8 cellular contexts compared by ENCODE assay signal in genomic region chr21:39314155-39315027, GRCh38. TPM values are rescaled to one million over a fixed set of nuclear protein-coding genes. Genes with fewer than 3 reads are reported as not detected.
DNase-seq lines count a peak whose midpoint lies in the region; ATAC-seq and TF ChIP-seq lines count a peak whose summit lies in the region.

No MANE protein-coding gene starts in this region.

- no peak for TF ChIP-seq RAD21 in Ishikawa (IDR thresholded peaks at IDR 0.05; ENCODE audit: low read depth)

- TF ChIP-seq EP300 in Ishikawa (IDR thresholded peaks at IDR 0.05; ENCODE audit: borderline replicate concordance), result no peak

- peaks cover 18% of the 10 kb centered on the region for H3K4me1 ChIP-seq in CD8-positive, alpha-beta T cell (ENCODE audit: insufficient read depth, low read length)
- H3K4me1 ChIP-seq in urinary bladder (ENCODE audit: insufficient read depth), result no peaks in the 10 kb centered on the region

- DNase-seq in CD8-positive, alpha-beta T cell, result peak in 5 of 7 experiments; percentile 21 to 65 (median 38)
- DNase-seq in SK-MEL-5 (ENCODE audit: low read depth, low spot score) (peak; percentile 33), glutamatergic neuron (no peak), omental fat pad (ENCODE audit: low spot score) (no peak)
- peak; percentile 54 for DNase-seq in activated naive CD8-positive, alpha-beta T cell treated with anti-CD3 and anti-CD28 coated beads for 36 hours

- H3K36me3 ChIP-seq in CD8-positive, alpha-beta T cell (ENCODE audit: insufficient read depth, low read length), result no peaks in the 10 kb centered on the region
- no peaks in the 10 kb centered on the region for H3K36me3 ChIP-seq in urinary bladder (ENCODE audit: insufficient read depth)

- intact Hi-C loops in CD8-positive, alpha-beta T cell (cut with DNase I, micrococcal nuclease), result no loop called here

- H3K4me3 Mint-ChIP-seq in CD8-positive, alpha-beta T cell, result peak overlapping the region; percentile 90
- H3K4me3 Mint-ChIP-seq in activated naive CD8-positive, alpha-beta T cell treated with anti-CD3 and anti-CD28 coated beads for 36 hours, result peak overlapping the region; percentile 93
- peak overlapping the region; percentile 92 for H3K4me3 Mint-ChIP-seq in glutamatergic neuron (ENCODE audit: unreplicated experiment)

- H3K27me3 ChIP-seq in CD8-positive, alpha-beta T cell (ENCODE audit: insufficient read depth, low read length), result no peaks in the 10 kb centered on the region

- CTCF ChIA-PET in CD8-positive, alpha-beta T cell (lab: Charles Lee), result interaction anchor here (0.8 to 4.4 kb wide), 6 partner anchors 16 to 130 kb away, joined by 3 to 23 read pairs (median 4); partner anchors contain the start of gene HMGN1

- H3K27ac Mint-ChIP-seq in CD8-positive, alpha-beta T cell, result peak overlapping the region; percentile 89
- peak overlapping the region; percentile 98 for H3K27ac Mint-ChIP-seq in activated naive CD8-positive, alpha-beta T cell treated with anti-CD3 and anti-CD28 coated beads for 36 hours
- peak overlapping the region; percentile 90 for H3K27ac Mint-ChIP-seq in glutamatergic neuron (ENCODE audit: unreplicated experiment)

- peak overlapping the region; percentile 63 for H3K27ac ChIP-seq in CD8-positive, alpha-beta T cell (ENCODE audit: low read depth, low read length)
- H3K27ac ChIP-seq in urinary bladder (ENCODE audit: low read depth), result peak overlapping the region; percentile 97

- H3K9me3 ChIP-seq in CD8-positive, alpha-beta T cell (ENCODE audit: low read length), result no peaks in the 10 kb centered on the region

- H3K9me3 Mint-ChIP-seq in CD8-positive, alpha-beta T cell, result no peaks in the 10 kb centered on the region
- H3K9me3 Mint-ChIP-seq in activated naive CD8-positive, alpha-beta T cell treated with anti-CD3 and anti-CD28 coated beads for 36 hours, result no peaks in the 10 kb centered on the region
- H3K9me3 Mint-ChIP-seq in glutamatergic neuron (ENCODE audit: unreplicated experiment), result peaks cover 11% of the 10 kb centered on the region

- peaks cover 38% of the 10 kb centered on the region for H3K4me1 Mint-ChIP-seq in CD8-positive, alpha-beta T cell (ENCODE audit: low read depth)
- peaks cover 33% of the 10 kb centered on the region for H3K4me1 Mint-ChIP-seq in activated naive CD8-positive, alpha-beta T cell treated with anti-CD3 and anti-CD28 coated beads for 36 hours
- H3K4me1 Mint-ChIP-seq in glutamatergic neuron (ENCODE audit: low read depth, unreplicated experiment), result peaks cover 13% of the 10 kb centered on the region

- no peaks in the 10 kb centered on the region for H3K27me3 Mint-ChIP-seq in CD8-positive, alpha-beta T cell (ENCODE audit: low read depth)
- H3K27me3 Mint-ChIP-seq in activated naive CD8-positive, alpha-beta T cell treated with anti-CD3 and anti-CD28 coated beads for 36 hours, result no peaks in the 10 kb centered on the region
- H3K27me3 Mint-ChIP-seq in glutamatergic neuron (ENCODE audit: unreplicated experiment), result peaks cover 7% of the 10 kb centered on the region

- peaks cover 22% of the 10 kb centered on the region for H3K36me3 Mint-ChIP-seq in CD8-positive, alpha-beta T cell
- H3K36me3 Mint-ChIP-seq in activated naive CD8-positive, alpha-beta T cell treated with anti-CD3 and anti-CD28 coated beads for 36 hours, result peaks cover 12% of the 10 kb centered on the region
- H3K36me3 Mint-ChIP-seq in glutamatergic neuron (ENCODE audit: unreplicated experiment), result no peaks in the 10 kb centered on the region

- 2% methylated on average over 42 of the region's 42 CpGs for WGBS in urinary bladder

- H3K4me3 ChIP-seq in CD8-positive, alpha-beta T cell (ENCODE audit: low read depth, low read length), result peak overlapping the region; percentile 90
- H3K4me3 ChIP-seq in urinary bladder (ENCODE audit: low read depth, low read length), result peak overlapping the region; percentile 98

- ATAC-seq in CD8-positive, alpha-beta T cell, result peak; percentile 16
- ATAC-seq in GM21447 (IDR thresholded peaks at IDR 0.05; ENCODE audit: unreplicated experiment) (peak; percentile 13), omental fat pad (ENCODE audit: low FRiP score) (peak; percentile 15)

- POLR2A ChIA-PET in CD8-positive, alpha-beta T cell (lab: Charles Lee), result interaction anchor here (1.0 to 4.7 kb wide), 9 partner anchors 12 to 131 kb away, joined by 3 to 95 read pairs (median 14); partner anchors contain the start of genes HMGN1 and PSMG1

- in situ Hi-C loops in SK-MEL-5 (cut with HindIII; ENCODE audit: low pct_unique_long_range_greater_than_20kb, low sequenced_read_pairs), result no loop called here

- TF ChIP-seq CTCF in CD8-positive, alpha-beta T cell (IDR thresholded peaks at IDR 0.05), result no peak
- TF ChIP-seq CTCF in glutamatergic neuron (IDR thresholded peaks at IDR 0.05; ENCODE audit: partially characterized antibody, unreplicated experiment) (no peak), omental fat pad (IDR thresholded peaks at IDR 0.05) (no peak)

TF ChIP-seq in Ishikawa, 13 proteins besides CTCF, POLR2A, EP300 and RAD21:
- TF ChIP-seq MAX (IDR thresholded peaks at IDR 0.05) (no peak), ZBTB7A (IDR thresholded peaks at IDR 0.05; ENCODE audit: low read depth) (0 out of 2 replicates have a peak, but pooled peaks have one; percentile 10)

RNA-seq across cellular contexts. Expression of gene BRWD1, which starts 1.0 kb away (rescaled TPM):
- total RNA-seq in CD8-positive, alpha-beta T cell, result 10 to 100 TPM; 96.4 to 99.0 TPM
- 25.8 and 29.5 TPM in 2 replicates for total RNA-seq in SK-MEL-5 (2014; rRNA removed; shearing (Covaris generic))
- polyA plus RNA-seq in SK-MEL-5 (2015; cell fraction: cytosol; rRNA removed), result 7.8 and 10.2 TPM in 2 replicates
- 28.6 and 31.6 TPM in 2 replicates for polyA plus RNA-seq in SK-MEL-5 (2015; cell fraction: nucleus; rRNA removed)
- 10 to 100 TPM; 16.5 to 18.2 TPM for total RNA-seq in activated naive CD8-positive, alpha-beta T cell treated with anti-CD3 and anti-CD28 coated beads for 36 hours
- 64.6 TPM for total RNA-seq in glutamatergic neuron (ENCODE audit: unreplicated experiment)
- total RNA-seq in omental fat pad, result 10 to 100 TPM; 41.7 to 69.0 (median 47.1) TPM
- 195 TPM for total RNA-seq in urinary bladder
- 19.5 TPM for polyA plus RNA-seq in urinary bladder

RNA-seq across cellular contexts. Expression of gene HMGN1, which starts 34.5 kb away (rescaled TPM):
- 100 to 1,000 TPM; 187 to 195 TPM for total RNA-seq in CD8-positive, alpha-beta T cell
- 209 and 222 TPM in 2 replicates for total RNA-seq in SK-MEL-5 (2014; rRNA removed; shearing (Covaris generic))
- polyA plus RNA-seq in SK-MEL-5 (2015; cell fraction: cytosol; rRNA removed), result 157 and 160 TPM in 2 replicates
- 320 and 350 TPM in 2 replicates for polyA plus RNA-seq in SK-MEL-5 (2015; cell fraction: nucleus; rRNA removed)
- total RNA-seq in activated naive CD8-positive, alpha-beta T cell treated with anti-CD3 and anti-CD28 coated beads for 36 hours, result 100 to 1,000 TPM; 432 to 501 TPM
- total RNA-seq in glutamatergic neuron (ENCODE audit: unreplicated experiment), result 231 TPM
- 10 to 100 TPM; 54.0 to 75.8 (median 60.3) TPM for total RNA-seq in omental fat pad
- total RNA-seq in urinary bladder, result 239 TPM
- 108 TPM for polyA plus RNA-seq in urinary bladder

Comparison
In these comparisons a context has a peak if more than half of its experiments do, and no peak if none do; other contexts are left out.
1. DNase-seq: peak in CD8-positive, alpha-beta T cell (5 of 7), SK-MEL-5 (single experiment) and activated naive CD8-positive, alpha-beta T cell treated with anti-CD3 and anti-CD28 coated beads for 36 hours (single experiment); none in glutamatergic neuron (single experiment) and omental fat pad (single experiment).
2. Peak in every context shown above with its lines, with median percentiles within 50 percentile points of each other: ATAC-seq, H3K27ac Mint-ChIP-seq and H3K4me3 Mint-ChIP-seq.